21 cellular contexts compared by ENCODE assay signal in the genomic region with DNA sequence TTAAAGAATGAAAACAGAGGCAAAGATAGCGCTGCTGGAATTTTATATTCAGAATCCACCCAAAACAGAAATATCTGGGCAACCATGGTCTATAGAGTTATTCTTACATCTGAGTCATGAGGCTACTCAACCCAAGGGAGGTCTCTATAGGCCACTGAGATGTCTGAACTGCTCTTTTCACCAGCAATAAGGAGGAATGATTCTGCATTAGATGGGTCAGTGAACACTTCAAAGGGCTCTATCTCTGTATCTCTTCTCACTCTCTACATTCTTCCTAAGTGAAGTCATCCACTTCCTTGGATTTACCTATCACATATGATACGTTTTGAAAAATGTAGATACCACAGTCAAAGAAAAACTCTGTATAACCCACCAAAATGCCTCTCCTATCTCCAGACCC.
"Had no signal": no experiment of that assay in that cellular context is flagged by ENCODE, and none has a peak within 500 bp of the region (broad histone marks: within the 10 kb centered on the region; RNA-seq: fewer than 3 reads in every experiment).

No MANE protein-coding gene starts in this region.

- H3K9me3 ChIP-seq: breast epithelium, gastrocnemius medialis, tibial nerve, vagina had no signal

- DNase-seq: activated CD4-positive, alpha-beta T cell treated with anti-CD3 and anti-CD28 coated beads, Interleukin-2, amount 50 U/mL, for 4 hours; activated CD4-positive, CD25-positive, alpha-beta regulatory T cell treated with anti-CD3 and anti-CD28 coated beads, Interleukin-2, amount 50 U/mL, for 72 hours; activated naive CD4-positive, alpha-beta T cell treated with Interleukin-2 at 50 U/mL for 16 hours; activated T-cell treated with anti-CD3 and anti-CD28 coated beads for 4 hours; aorta; dermis blood vessel endothelial cell; effector memory CD8-positive, alpha-beta T cell; gastrocnemius medialis; kidney; left ventricle myocardium superior; natural killer cell; right cardiac atrium; stimulated activated CD4-positive, alpha-beta T cell treated with anti-CD3 and anti-CD28 coated beads, Interleukin-15, amount 100 ng/mL, for 24 hours; stimulated activated CD4-positive, alpha-beta T cell treated with anti-CD3 and anti-CD28 coated beads, Interleukin-4, amount 100 ng/mL, for 1 hour; stimulated activated naive B cell treated with anti-CD40 and anti-IgM and Interleukin-4, amounts not matched to agents 10 μg/mL and 1 μg/mL and 100 μg/mL, for 72 hours; T1000 had no signal

- H3K4me3 ChIP-seq: breast epithelium, gastrocnemius medialis, skin epidermis, tibial nerve, vagina had no signal

- H3K4me1 ChIP-seq: breast epithelium, gastrocnemius medialis, vagina had no signal

- H3K27ac ChIP-seq: breast epithelium, gastrocnemius medialis, tibial nerve, vagina had no signal

- H3K36me3 ChIP-seq: breast epithelium, gastrocnemius medialis, tibial nerve, vagina had no signal

- H3K27me3 ChIP-seq: gastrocnemius medialis, tibial nerve, vagina had no signal

- FAIRE-seq: kidney had no signal

- ATAC-seq: activated T-helper 17 cell treated with anti-CD3 and anti-CD28 coated beads, Interleukin-2, amount 50 U/mL, for 72 hours; effector memory CD8-positive, alpha-beta T cell; gastrocnemius medialis; left ventricle myocardium superior; natural killer cell; right cardiac atrium; stimulated activated naive B cell treated with anti-CD40 and anti-IgM and Interleukin-4, amounts not matched to agents 10 μg/mL and 1 μg/mL and 100 μg/mL, for 72 hours had no signal
